ENCODE assay signal across 8 cellular contexts in genomic region chr2:43174368-43175186, GRCh38. TPM values are rescaled to one million over a fixed set of nuclear protein-coding genes. Genes with fewer than 3 reads are reported as not detected.
DNase-seq lines count a peak whose midpoint lies in the region; ATAC-seq and TF ChIP-seq lines count a peak whose summit lies in the region.

No MANE protein-coding gene starts in this region.

- H3K9me3 ChIP-seq in OCI-LY1 (ENCODE audit: low read length): no peaks in the 10 kb centered on the region
- H3K9me3 ChIP-seq in thymus (ENCODE audit: control insufficient read depth): no peaks in the 10 kb centered on the region
- no peaks in the 10 kb centered on the region for H3K9me3 ChIP-seq in GM23248 (ENCODE audit: low read depth)

- no peaks in the 10 kb centered on the region for H3K9me3 Mint-ChIP-seq in activated naive CD4-positive, alpha-beta T cell treated with anti-CD3 and anti-CD28 coated beads, Interleukin-2, amount 50 U/mL, for 24 hours
- H3K9me3 Mint-ChIP-seq in natural killer cell: no peaks in the 10 kb centered on the region

- H3K36me3 Mint-ChIP-seq in activated naive CD4-positive, alpha-beta T cell treated with anti-CD3 and anti-CD28 coated beads, Interleukin-2, amount 50 U/mL, for 24 hours: no peaks in the 10 kb centered on the region
- H3K36me3 Mint-ChIP-seq in natural killer cell: no peaks in the 10 kb centered on the region

- H3K4me3 Mint-ChIP-seq in activated naive CD4-positive, alpha-beta T cell treated with anti-CD3 and anti-CD28 coated beads, Interleukin-2, amount 50 U/mL, for 24 hours: peak overlapping the region; percentile 81
- H3K4me3 Mint-ChIP-seq in natural killer cell: peak overlapping the region; percentile 88

- in situ Hi-C loops in GM23248 (cut with MboI): no loop called here
- in situ Hi-C loops in brain microvascular endothelial cell (cut with HindIII; ENCODE audit: low pct_ligation_motif_present, low sequenced_read_pairs): no loop called here

- WGBS in thymus: 52% methylated on average over 10 of the region's 10 CpGs
- WGBS in GM23248 (ENCODE audit: low coverage in 1 of 2, low lambda C conversion rate in 2 of 2, missing lambda C conversion rate in 2 of 2), 2 experiments: 67 to 68% methylated on average over 10 of the region's 10 CpGs

- H3K4me1 ChIP-seq in OCI-LY1 (ENCODE audit: insufficient read depth, low read length, severe bottlenecking) (peaks cover 83% of the 10 kb centered on the region), thymus (ENCODE audit: control insufficient read depth, insufficient read depth, low read length) (peaks cover 19% of the 10 kb centered on the region), GM23248 (ENCODE audit: insufficient read depth) (peaks cover 16% of the 10 kb centered on the region)

- H3F3A ChIP-seq in OCI-LY1 (ENCODE audit: insufficient read depth, low read length) (no peaks in the 10 kb centered on the region), GM23248 (ENCODE audit: insufficient read depth) (0 out of 2 replicates have a peak, but pooled peaks cover 9% of the 10 kb centered on the region)

- H3K79me2 ChIP-seq in OCI-LY1 (ENCODE audit: insufficient read depth, low read length) (no peaks in the 10 kb centered on the region), GM23248 (ENCODE audit: insufficient read depth) (no peaks in the 10 kb centered on the region)

- ATAC-seq in HG02571 (IDR thresholded peaks at IDR 0.05; ENCODE audit: unreplicated experiment): peak; percentile 65
- ATAC-seq in natural killer cell: peak; percentile 69 to 83 (median 82)

- no peak for TF ChIP-seq CTCF in GM10248 (IDR thresholded peaks at IDR 0.05; ENCODE audit: control extremely low read depth, extremely low read depth, low read depth, missing control alignments)
- no peak for TF ChIP-seq CTCF in OCI-LY1 (IDR thresholded peaks at IDR 0.05; ENCODE audit: low read length)
- no peak for TF ChIP-seq CTCF in natural killer cell (IDR thresholded peaks at IDR 0.05)
- no peak for TF ChIP-seq CTCF in brain microvascular endothelial cell (IDR thresholded peaks at IDR 0.05; ENCODE audit: low read depth, low read length, missing control alignments)

- peak; percentile 85 for DNase-seq in GM10248 (ENCODE audit: extremely low spot score)
- peak; percentile 59 for DNase-seq in natural killer cell
- DNase-seq in GM23248: no peak
- no peak for DNase-seq in brain microvascular endothelial cell

- no peaks in the 10 kb centered on the region for H3K27me3 Mint-ChIP-seq in activated naive CD4-positive, alpha-beta T cell treated with anti-CD3 and anti-CD28 coated beads, Interleukin-2, amount 50 U/mL, for 24 hours
- H3K27me3 Mint-ChIP-seq in natural killer cell (ENCODE audit: low read depth in 2 of 2): no peaks in the 10 kb centered on the region

- peak overlapping the region; percentile 14 for H3K4me3 ChIP-seq in OCI-LY1 (ENCODE audit: low read depth, low read length, poor library complexity, severe bottlenecking)
- H3K4me3 ChIP-seq in thymus (ENCODE audit: low read length): no peak overlapping the region
- H3K4me3 ChIP-seq in GM23248: no peak overlapping the region
- H3K4me3 ChIP-seq in brain microvascular endothelial cell (ENCODE audit: low read depth, low read length): no peak overlapping the region

- H3K27me3 ChIP-seq in OCI-LY1 (ENCODE audit: insufficient read depth, low read length) (no peaks in the 10 kb centered on the region), thymus (ENCODE audit: control insufficient read depth, insufficient read depth) (no peaks in the 10 kb centered on the region), GM23248 (replicated peaks; ENCODE audit: insufficient read depth) (no peaks in the 10 kb centered on the region), brain microvascular endothelial cell (replicated peaks) (no peaks in the 10 kb centered on the region)

- peak overlapping the region; percentile 58 for H3K4me2 ChIP-seq in OCI-LY1 (ENCODE audit: low read length)
- no peak overlapping the region for H3K4me2 ChIP-seq in GM23248 (ENCODE audit: unreplicated experiment)

- CTCF ChIA-PET in GM10248 (lab: Yijun Ruan, JAX): interaction anchor here (0.7 to 2.9 kb wide), 11 partner anchors 12 to 318 kb away, joined by 3 to 19 read pairs (median 7); partner anchors contain the start of gene ZFP36L2

- POLR2A ChIA-PET in GM10248 (lab: Yijun Ruan, JAX): interaction anchor here (2.0 to 2.1 kb wide), 2 partner anchors 50 to 53 kb away, joined by 4 to 13 read pairs; partner anchors contain the start of gene ZFP36L2

- H3K36me3 ChIP-seq in OCI-LY1 (ENCODE audit: insufficient read depth, low read length) (no peaks in the 10 kb centered on the region), thymus (ENCODE audit: control insufficient read depth, insufficient read depth) (no peaks in the 10 kb centered on the region), GM23248 (ENCODE audit: low read depth) (no peaks in the 10 kb centered on the region), brain microvascular endothelial cell (replicated peaks) (no peaks in the 10 kb centered on the region)

- H3K9me2 ChIP-seq in OCI-LY1 (ENCODE audit: low read depth, low read length) (no peaks in the 10 kb centered on the region), GM23248 (ENCODE audit: insufficient read depth) (no peaks in the 10 kb centered on the region)

- H3K27ac ChIP-seq in OCI-LY1 (ENCODE audit: low read depth, low read length, poor library complexity, severe bottlenecking) (peak overlapping the region; percentile 97), thymus (ENCODE audit: low read depth) (peak overlapping the region; percentile 90), GM23248 (no peak overlapping the region), brain microvascular endothelial cell (no peak overlapping the region)

- H4K20me1 ChIP-seq in OCI-LY1 (ENCODE audit: insufficient read depth, low read length): no peaks in the 10 kb centered on the region
- no peaks in the 10 kb centered on the region for H4K20me1 ChIP-seq in GM23248 (ENCODE audit: insufficient read depth)

- no peak overlapping the region for H2AFZ ChIP-seq in OCI-LY1 (ENCODE audit: low read length)
- H2AFZ ChIP-seq in GM23248: no peak overlapping the region

- H3K4me1 Mint-ChIP-seq in activated naive CD4-positive, alpha-beta T cell treated with anti-CD3 and anti-CD28 coated beads, Interleukin-2, amount 50 U/mL, for 24 hours: peaks cover 91% of the 10 kb centered on the region
- H3K4me1 Mint-ChIP-seq in natural killer cell: peaks cover 44 to 71% of the 10 kb centered on the region in 2 donors

- peak overlapping the region; percentile 59 for H3K9ac ChIP-seq in OCI-LY1 (ENCODE audit: low read length)
- H3K9ac ChIP-seq in GM23248: no peak overlapping the region

- peak overlapping the region; percentile 98 for H3K27ac Mint-ChIP-seq in activated naive CD4-positive, alpha-beta T cell treated with anti-CD3 and anti-CD28 coated beads, Interleukin-2, amount 50 U/mL, for 24 hours
- H3K27ac Mint-ChIP-seq in natural killer cell: peak overlapping the region; percentile 99

- intact Hi-C loops in natural killer cell (cut with micrococcal nuclease): loop anchor here (1.0 kb wide), 4 partner anchors 15 to 44 kb away; no protein-coding TSS in a partner anchor

RNA-seq across cellular contexts. Expression of gene ZFP36L2, which starts 51.8 kb away (rescaled TPM):
- total RNA-seq in natural killer cell: 100 to 1,000 TPM; 376 to 428 (median 418) TPM
- 412 TPM for polyA plus RNA-seq in thymus
- 13.8 and 14.4 TPM in 2 replicates for total RNA-seq in GM23248 (2014; rRNA removed; shearing (Covaris generic))
- 71.7 and 78.2 TPM in 2 replicates for polyA plus RNA-seq in GM23248 (2016; fragmentation: Nextera tagmentation; extraction: Ambion mirVana)

Comparison
In these comparisons a context has a peak if more than half of its experiments do, and no peak if none do; other contexts are left out.
1. DNase-seq: peak in GM10248 (single experiment) and natural killer cell (single experiment); none in GM23248 (single experiment) and brain microvascular endothelial cell (single experiment).
2. H3K27ac ChIP-seq: peak in OCI-LY1 (single experiment) and thymus (single experiment); none in GM23248 (single experiment) and brain microvascular endothelial cell (single experiment).
3. RNA of gene ZFP36L2, which starts 51.8 kb away (total RNA-seq): 376 to 428 TPM in natural killer cell; 13.8 to 14.4 TPM in GM23248; every median in the first group is over 10 times any median in the second.